1 cellular context compared by ENCODE assay signal in the genomic region with DNA sequence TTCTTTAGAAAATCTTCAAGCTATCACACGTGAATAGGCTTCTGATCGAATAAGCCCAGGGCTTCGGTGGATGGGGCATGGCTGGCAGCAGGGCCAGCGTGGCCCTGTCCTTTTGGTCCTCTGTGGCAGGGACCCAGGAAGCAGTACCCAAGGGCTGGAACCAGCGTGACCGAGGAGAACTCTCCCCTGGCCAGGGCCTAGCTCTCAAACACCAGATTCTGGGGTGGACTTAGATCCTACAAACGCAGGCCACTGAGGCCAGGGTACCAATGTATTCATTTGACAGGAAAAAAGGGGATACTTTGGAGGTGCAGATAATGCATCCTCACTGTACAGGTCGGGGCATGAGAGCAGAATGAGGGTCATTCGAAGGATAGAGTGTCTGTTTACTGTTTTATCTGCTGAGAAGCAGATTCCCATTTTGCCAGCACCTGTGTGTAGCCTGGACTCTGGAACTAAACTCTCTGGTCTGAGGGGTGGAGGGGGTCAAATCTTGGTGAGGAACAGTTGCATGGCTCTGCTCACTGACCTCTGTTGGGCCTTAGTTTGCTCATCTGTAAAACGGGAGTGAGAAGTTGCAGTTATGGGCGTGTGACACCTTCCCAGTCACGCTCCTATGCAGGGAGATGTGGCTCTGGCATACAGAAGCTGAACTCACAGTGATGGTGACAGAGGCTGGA.
TF ChIP-seq lines count a peak whose summit lies in the region.

No MANE protein-coding gene starts in this region.

TF ChIP-seq in HepG2, 621 proteins besides CTCF, POLR2A, EP300 and RAD21 (continued from another document):
- TF ChIP-seq, protein P1, sequence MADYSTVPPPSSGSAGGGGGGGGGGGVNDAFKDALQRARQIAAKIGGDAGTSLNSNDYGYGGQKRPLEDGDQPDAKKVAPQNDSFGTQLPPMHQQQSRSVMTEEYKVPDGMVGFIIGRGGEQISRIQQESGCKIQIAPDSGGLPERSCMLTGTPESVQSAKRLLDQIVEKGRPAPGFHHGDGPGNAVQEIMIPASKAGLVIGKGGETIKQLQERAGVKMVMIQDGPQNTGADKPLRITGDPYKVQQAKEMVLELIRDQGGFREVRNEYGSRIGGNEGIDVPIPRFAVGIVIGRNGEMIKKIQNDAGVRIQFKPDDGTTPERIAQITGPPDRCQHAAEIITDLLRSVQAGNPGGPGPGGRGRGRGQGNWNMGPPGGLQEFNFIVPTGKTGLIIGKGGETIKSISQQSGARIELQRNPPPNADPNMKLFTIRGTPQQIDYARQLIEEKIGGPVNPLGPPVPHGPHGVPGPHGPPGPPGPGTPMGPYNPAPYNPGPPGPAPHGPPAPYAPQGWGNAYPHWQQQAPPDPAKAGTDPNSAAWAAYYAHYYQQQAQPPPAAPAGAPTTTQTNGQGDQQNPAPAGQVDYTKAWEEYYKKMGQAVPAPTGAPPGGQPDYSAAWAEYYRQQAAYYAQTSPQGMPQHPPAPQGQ (CRISPR knock-in tag; IDR thresholded peaks at IDR 0.05; ENCODE audit: borderline replicate concordance): no peak
- TF ChIP-seq, protein P2, sequence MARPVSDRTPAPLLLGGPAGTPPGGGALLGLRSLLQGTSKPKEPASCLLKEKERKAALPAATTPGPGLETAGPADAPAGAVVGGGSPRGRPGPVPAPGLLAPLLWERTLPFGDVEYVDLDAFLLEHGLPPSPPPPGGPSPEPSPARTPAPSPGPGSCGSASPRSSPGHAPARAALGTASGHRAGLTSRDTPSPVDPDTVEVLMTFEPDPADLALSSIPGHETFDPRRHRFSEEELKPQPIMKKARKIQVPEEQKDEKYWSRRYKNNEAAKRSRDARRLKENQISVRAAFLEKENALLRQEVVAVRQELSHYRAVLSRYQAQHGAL (CRISPR knock-in tag; IDR thresholded peaks at IDR 0.05; ENCODE audit: not compliant biosample characterization): no peak
- TF ChIP-seq ZNF839 (CRISPR knock-in tag; IDR thresholded peaks at IDR 0.05; ENCODE audit: borderline replicate concordance) (0 out of 2 replicates have a peak, but pooled peaks have one; percentile 12), ZNF891 (CRISPR knock-in tag; IDR thresholded peaks at IDR 0.05) (peak; percentile 49; the same call in 1 of the 2 replicates), MEIS2 (CRISPR knock-in tag; IDR thresholded peaks at IDR 0.05) (no peak), MEIS1 (CRISPR knock-in tag; IDR thresholded peaks at IDR 0.05; ENCODE audit: borderline replicate concordance) (peak; percentile 33; the same call in 1 of the 2 replicates), HNF4G (IDR thresholded peaks at IDR 0.05; ENCODE audit: borderline replicate concordance, low read depth, low read length) (peak; percentile 24; the same call in 1 of the 2 replicates), HNF4G (CRISPR knock-in tag; IDR thresholded peaks at IDR 0.05; ENCODE audit: borderline replicate concordance, low read depth) (no peak), DPF2 (CRISPR knock-in tag; IDR thresholded peaks at IDR 0.05; ENCODE audit: borderline replicate concordance, low read depth) (0 out of 2 replicates have a peak, but pooled peaks have one; percentile 42), HDAC2 (CRISPR knock-in tag; IDR thresholded peaks at IDR 0.05) (0 out of 2 replicates have a peak, but pooled peaks have one; percentile 23), FOXK1 (CRISPR knock-in tag; IDR thresholded peaks at IDR 0.05; ENCODE audit: borderline replicate concordance, low read depth) (no peak), RXRA (CRISPR knock-in tag; IDR thresholded peaks at IDR 0.05) (peak; percentile 17; the same call in 1 of the 2 replicates), HDAC1 (CRISPR knock-in tag; IDR thresholded peaks at IDR 0.05) (0 out of 2 replicates have a peak, but pooled peaks have one; percentile 31), RBM22 (optimal IDR thresholded peaks at IDR 0.05; ENCODE audit: low read length) (peak; percentile 64), ZNF672 (CRISPR knock-in tag; IDR thresholded peaks at IDR 0.05) (no peak), ZNF121 (CRISPR knock-in tag; IDR thresholded peaks at IDR 0.05) (no peak), HNF4A (CRISPR knock-in tag; IDR thresholded peaks at IDR 0.05) (peak; percentile 71), PPARG (CRISPR knock-in tag; conservative IDR thresholded peaks at IDR 0.05) (no peak), MTA3 (CRISPR knock-in tag; IDR thresholded peaks at IDR 0.05) (no peak), ZMYM3 (CRISPR knock-in tag; IDR thresholded peaks at IDR 0.05) (peak; percentile 96), KDM1A (CRISPR knock-in tag; IDR thresholded peaks at IDR 0.05) (peak; percentile 91), HOXA3 (CRISPR knock-in tag; IDR thresholded peaks at IDR 0.05) (peak; percentile 20; the same call in 1 of the 2 replicates), PHF21A (CRISPR knock-in tag; IDR thresholded peaks at IDR 0.05) (no peak), RCOR2 (CRISPR knock-in tag; IDR thresholded peaks at IDR 0.05) (peak; percentile 58; the same call in 1 of the 2 replicates), ZNF782 (CRISPR knock-in tag; IDR thresholded peaks at IDR 0.05; ENCODE audit: borderline replicate concordance) (peak; percentile 56; the same call in 1 of the 2 replicates), ADNP (CRISPR knock-in tag; IDR thresholded peaks at IDR 0.05) (peak; percentile 88)
- TF ChIP-seq, protein P3, sequence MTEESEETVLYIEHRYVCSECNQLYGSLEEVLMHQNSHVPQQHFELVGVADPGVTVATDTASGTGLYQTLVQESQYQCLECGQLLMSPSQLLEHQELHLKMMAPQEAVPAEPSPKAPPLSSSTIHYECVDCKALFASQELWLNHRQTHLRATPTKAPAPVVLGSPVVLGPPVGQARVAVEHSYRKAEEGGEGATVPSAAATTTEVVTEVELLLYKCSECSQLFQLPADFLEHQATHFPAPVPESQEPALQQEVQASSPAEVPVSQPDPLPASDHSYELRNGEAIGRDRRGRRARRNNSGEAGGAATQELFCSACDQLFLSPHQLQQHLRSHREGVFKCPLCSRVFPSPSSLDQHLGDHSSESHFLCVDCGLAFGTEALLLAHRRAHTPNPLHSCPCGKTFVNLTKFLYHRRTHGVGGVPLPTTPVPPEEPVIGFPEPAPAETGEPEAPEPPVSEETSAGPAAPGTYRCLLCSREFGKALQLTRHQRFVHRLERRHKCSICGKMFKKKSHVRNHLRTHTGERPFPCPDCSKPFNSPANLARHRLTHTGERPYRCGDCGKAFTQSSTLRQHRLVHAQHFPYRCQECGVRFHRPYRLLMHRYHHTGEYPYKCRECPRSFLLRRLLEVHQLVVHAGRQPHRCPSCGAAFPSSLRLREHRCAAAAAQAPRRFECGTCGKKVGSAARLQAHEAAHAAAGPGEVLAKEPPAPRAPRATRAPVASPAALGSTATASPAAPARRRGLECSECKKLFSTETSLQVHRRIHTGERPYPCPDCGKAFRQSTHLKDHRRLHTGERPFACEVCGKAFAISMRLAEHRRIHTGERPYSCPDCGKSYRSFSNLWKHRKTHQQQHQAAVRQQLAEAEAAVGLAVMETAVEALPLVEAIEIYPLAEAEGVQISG (CRISPR knock-in tag; IDR thresholded peaks at IDR 0.05): peak; percentile 54
- TF ChIP-seq, protein P4, sequence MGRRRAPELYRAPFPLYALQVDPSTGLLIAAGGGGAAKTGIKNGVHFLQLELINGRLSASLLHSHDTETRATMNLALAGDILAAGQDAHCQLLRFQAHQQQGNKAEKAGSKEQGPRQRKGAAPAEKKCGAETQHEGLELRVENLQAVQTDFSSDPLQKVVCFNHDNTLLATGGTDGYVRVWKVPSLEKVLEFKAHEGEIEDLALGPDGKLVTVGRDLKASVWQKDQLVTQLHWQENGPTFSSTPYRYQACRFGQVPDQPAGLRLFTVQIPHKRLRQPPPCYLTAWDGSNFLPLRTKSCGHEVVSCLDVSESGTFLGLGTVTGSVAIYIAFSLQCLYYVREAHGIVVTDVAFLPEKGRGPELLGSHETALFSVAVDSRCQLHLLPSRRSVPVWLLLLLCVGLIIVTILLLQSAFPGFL (CRISPR knock-in tag; IDR thresholded peaks at IDR 0.05): 0 out of 2 replicates have a peak, but pooled peaks have one; percentile 18
- TF ChIP-seq, protein P5, sequence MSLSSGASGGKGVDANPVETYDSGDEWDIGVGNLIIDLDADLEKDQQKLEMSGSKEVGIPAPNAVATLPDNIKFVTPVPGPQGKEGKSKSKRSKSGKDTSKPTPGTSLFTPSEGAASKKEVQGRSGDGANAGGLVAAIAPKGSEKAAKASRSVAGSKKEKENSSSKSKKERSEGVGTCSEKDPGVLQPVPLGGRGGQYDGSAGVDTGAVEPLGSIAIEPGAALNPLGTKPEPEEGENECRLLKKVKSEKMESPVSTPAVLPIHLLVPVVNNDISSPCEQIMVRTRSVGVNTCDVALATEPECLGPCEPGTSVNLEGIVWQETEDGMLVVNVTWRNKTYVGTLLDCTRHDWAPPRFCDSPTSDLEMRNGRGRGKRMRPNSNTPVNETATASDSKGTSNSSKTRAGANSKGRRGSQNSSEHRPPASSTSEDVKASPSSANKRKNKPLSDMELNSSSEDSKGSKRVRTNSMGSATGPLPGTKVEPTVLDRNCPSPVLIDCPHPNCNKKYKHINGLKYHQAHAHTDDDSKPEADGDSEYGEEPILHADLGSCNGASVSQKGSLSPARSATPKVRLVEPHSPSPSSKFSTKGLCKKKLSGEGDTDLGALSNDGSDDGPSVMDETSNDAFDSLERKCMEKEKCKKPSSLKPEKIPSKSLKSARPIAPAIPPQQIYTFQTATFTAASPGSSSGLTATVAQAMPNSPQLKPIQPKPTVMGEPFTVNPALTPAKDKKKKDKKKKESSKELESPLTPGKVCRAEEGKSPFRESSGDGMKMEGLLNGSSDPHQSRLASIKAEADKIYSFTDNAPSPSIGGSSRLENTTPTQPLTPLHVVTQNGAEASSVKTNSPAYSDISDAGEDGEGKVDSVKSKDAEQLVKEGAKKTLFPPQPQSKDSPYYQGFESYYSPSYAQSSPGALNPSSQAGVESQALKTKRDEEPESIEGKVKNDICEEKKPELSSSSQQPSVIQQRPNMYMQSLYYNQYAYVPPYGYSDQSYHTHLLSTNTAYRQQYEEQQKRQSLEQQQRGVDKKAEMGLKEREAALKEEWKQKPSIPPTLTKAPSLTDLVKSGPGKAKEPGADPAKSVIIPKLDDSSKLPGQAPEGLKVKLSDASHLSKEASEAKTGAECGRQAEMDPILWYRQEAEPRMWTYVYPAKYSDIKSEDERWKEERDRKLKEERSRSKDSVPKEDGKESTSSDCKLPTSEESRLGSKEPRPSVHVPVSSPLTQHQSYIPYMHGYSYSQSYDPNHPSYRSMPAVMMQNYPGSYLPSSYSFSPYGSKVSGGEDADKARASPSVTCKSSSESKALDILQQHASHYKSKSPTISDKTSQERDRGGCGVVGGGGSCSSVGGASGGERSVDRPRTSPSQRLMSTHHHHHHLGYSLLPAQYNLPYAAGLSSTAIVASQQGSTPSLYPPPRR (CRISPR knock-in tag; IDR thresholded peaks at IDR 0.05; ENCODE audit: borderline replicate concordance): 0 out of 2 replicates have a peak, but pooled peaks have one; percentile 13
- TF ChIP-seq, protein P6, sequence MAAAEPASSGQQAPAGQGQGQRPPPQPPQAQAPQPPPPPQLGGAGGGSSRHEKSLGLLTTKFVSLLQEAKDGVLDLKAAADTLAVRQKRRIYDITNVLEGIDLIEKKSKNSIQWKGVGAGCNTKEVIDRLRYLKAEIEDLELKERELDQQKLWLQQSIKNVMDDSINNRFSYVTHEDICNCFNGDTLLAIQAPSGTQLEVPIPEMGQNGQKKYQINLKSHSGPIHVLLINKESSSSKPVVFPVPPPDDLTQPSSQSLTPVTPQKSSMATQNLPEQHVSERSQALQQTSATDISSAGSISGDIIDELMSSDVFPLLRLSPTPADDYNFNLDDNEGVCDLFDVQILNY (CRISPR knock-in tag; conservative IDR thresholded peaks at IDR 0.05): no peak
- TF ChIP-seq, protein P7, sequence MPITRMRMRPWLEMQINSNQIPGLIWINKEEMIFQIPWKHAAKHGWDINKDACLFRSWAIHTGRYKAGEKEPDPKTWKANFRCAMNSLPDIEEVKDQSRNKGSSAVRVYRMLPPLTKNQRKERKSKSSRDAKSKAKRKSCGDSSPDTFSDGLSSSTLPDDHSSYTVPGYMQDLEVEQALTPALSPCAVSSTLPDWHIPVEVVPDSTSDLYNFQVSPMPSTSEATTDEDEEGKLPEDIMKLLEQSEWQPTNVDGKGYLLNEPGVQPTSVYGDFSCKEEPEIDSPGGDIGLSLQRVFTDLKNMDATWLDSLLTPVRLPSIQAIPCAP (CRISPR knock-in tag; IDR thresholded peaks at IDR 0.05; ENCODE audit: low read depth): peak; percentile 66; the same call in 1 of the 2 replicates
- TF ChIP-seq, protein P8, sequence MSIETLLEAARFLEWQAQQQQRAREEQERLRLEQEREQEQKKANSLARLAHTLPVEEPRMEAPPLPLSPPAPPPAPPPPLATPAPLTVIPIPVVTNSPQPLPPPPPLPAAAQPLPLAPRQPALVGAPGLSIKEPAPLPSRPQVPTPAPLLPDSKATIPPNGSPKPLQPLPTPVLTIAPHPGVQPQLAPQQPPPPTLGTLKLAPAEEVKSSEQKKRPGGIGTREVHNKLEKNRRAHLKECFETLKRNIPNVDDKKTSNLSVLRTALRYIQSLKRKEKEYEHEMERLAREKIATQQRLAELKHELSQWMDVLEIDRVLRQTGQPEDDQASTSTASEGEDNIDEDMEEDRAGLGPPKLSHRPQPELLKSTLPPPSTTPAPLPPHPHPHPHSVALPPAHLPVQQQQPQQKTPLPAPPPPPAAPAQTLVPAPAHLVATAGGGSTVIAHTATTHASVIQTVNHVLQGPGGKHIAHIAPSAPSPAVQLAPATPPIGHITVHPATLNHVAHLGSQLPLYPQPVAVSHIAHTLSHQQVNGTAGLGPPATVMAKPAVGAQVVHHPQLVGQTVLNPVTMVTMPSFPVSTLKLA (IDR thresholded peaks at IDR 0.05): no peak
- TF ChIP-seq, protein P9, sequence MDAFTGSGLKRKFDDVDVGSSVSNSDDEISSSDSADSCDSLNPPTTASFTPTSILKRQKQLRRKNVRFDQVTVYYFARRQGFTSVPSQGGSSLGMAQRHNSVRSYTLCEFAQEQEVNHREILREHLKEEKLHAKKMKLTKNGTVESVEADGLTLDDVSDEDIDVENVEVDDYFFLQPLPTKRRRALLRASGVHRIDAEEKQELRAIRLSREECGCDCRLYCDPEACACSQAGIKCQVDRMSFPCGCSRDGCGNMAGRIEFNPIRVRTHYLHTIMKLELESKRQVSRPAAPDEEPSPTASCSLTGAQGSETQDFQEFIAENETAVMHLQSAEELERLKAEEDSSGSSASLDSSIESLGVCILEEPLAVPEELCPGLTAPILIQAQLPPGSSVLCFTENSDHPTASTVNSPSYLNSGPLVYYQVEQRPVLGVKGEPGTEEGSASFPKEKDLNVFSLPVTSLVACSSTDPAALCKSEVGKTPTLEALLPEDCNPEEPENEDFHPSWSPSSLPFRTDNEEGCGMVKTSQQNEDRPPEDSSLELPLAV (CRISPR knock-in tag; conservative IDR thresholded peaks at IDR 0.05; ENCODE audit: low read depth): no peak
- TF ChIP-seq, protein P10, sequence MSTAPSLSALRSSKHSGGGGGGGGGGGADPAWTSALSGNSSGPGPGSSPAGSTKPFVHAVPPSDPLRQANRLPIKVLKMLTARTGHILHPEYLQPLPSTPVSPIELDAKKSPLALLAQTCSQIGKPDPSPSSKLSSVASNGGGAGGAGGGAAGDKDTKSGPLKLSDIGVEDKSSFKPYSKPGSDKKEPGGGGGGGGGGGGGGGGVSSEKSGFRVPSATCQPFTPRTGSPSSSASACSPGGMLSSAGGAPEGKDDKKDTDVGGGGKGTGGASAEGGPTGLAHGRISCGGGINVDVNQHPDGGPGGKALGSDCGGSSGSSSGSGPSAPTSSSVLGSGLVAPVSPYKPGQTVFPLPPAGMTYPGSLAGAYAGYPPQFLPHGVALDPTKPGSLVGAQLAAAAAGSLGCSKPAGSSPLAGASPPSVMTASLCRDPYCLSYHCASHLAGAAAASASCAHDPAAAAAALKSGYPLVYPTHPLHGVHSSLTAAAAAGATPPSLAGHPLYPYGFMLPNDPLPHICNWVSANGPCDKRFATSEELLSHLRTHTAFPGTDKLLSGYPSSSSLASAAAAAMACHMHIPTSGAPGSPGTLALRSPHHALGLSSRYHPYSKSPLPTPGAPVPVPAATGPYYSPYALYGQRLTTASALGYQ (CRISPR knock-in tag; IDR thresholded peaks at IDR 0.05): no peak
